Comparison of ENCODE assay signal across 7 cellular contexts in genomic region chr9:120713257-120714087, GRCh38. TPM values are rescaled to one million over a fixed set of nuclear protein-coding genes. Genes with fewer than 3 reads are reported as not detected.
DNase-seq lines count a peak whose midpoint lies in the region; ATAC-seq and TF ChIP-seq lines count a peak whose summit lies in the region.

No MANE protein-coding gene starts in this region.

- H3K4me3 Mint-ChIP-seq in stimulated activated naive B cell treated with anti-CD40 and anti-IgM and Interleukin-4, amounts not matched to agents 10 μg/mL and 1 μg/mL and 100 μg/mL, for 72 hours = peak overlapping the region; percentile 92 to 95

- POLR2A ChIA-PET in PC-9 (lab: Charles Lee; ENCODE audit: unreplicated experiment) = interaction anchor here (0.6 kb wide), 1 partner anchor 330 kb away, joined by 11 read pairs; no protein-coding TSS in a partner anchor

- peaks cover 26 to 30% of the 10 kb centered on the region in 2 donors for H3K4me1 Mint-ChIP-seq in stimulated activated naive B cell treated with anti-CD40 and anti-IgM and Interleukin-4, amounts not matched to agents 10 μg/mL and 1 μg/mL and 100 μg/mL, for 72 hours

- DNase-seq in GM19238 (ENCODE audit: insufficient read length, low spot score) (peak; percentile 16), PC-9 (no peak), body of pancreas (peak; percentile 16 to 40 (median 36)), kidney tubule cell (ENCODE audit: low spot score) (peak; percentile 22), SKM-1 treated with dmso at 0.1 percent for 144 hours (lab: John Stamatoyannopoulos, UW; ENCODE audit: unreplicated experiment) (no peak), COR-L47 (lab: John Stamatoyannopoulos, UW) (no peak)
- DNase-seq in stimulated activated naive B cell treated with anti-CD40 and anti-IgM and Interleukin-4, amounts not matched to agents 10 μg/mL and 1 μg/mL and 100 μg/mL, for 72 hours = no peak

- no peaks in the 10 kb centered on the region for H3K9me3 Mint-ChIP-seq in stimulated activated naive B cell treated with anti-CD40 and anti-IgM and Interleukin-4, amounts not matched to agents 10 μg/mL and 1 μg/mL and 100 μg/mL, for 72 hours

- H3K27ac ChIP-seq in PC-9 = 0 out of 2 replicates have a peak overlapping the region, but pooled peaks have one; percentile 63
- H3K27ac ChIP-seq in body of pancreas = peak overlapping the region; percentile 60 to 83 (median 76)

- H4K20me1 ChIP-seq in PC-9 (ENCODE audit: insufficient read depth) = peaks cover 3% of the 10 kb centered on the region; the same call in 1 of the 2 replicates

- intact Hi-C loops in PC-9 (cut with micrococcal nuclease; ENCODE audit: unreplicated experiment) = loop anchor here (2.0 kb wide), 1 partner anchor 93 kb away; no protein-coding TSS in a partner anchor
- intact Hi-C loops in body of pancreas (cut with DNase I) = no loop called here

- H3K36me3 ChIP-seq in PC-9 (ENCODE audit: low read depth) (0 out of 2 replicates have a peak, but pooled peaks cover 6% of the 10 kb centered on the region), body of pancreas (replicated peaks in 1 of 2; ENCODE audit: insufficient read depth in 1 of 2, low read depth in 2 of 2) (no peaks in the 10 kb centered on the region)

- H3K4me3 ChIP-seq in PC-9 (peak overlapping the region; percentile 75), body of pancreas (peak overlapping the region; percentile 81 to 89)

- H3K79me2 ChIP-seq in PC-9 (ENCODE audit: low read depth) = peaks cover 55% of the 10 kb centered on the region

- CTCF ChIA-PET in PC-9 (lab: Charles Lee) = interaction anchor here (0.6 kb wide), 1 partner anchor 42 kb away, joined by 3 read pairs; no protein-coding TSS in a partner anchor

- H3K27me3 ChIP-seq in PC-9 (ENCODE audit: insufficient read depth, low read depth) (no peaks in the 10 kb centered on the region), body of pancreas (no peaks in the 10 kb centered on the region)

- no peak for TF ChIP-seq CTCF in PC-9 (conservative IDR thresholded peaks at IDR 0.05)
- TF ChIP-seq CTCF in body of pancreas (IDR thresholded peaks at IDR 0.05) = peak in 2 of 7 experiments; percentile 14 to 18

- H3K4me1 ChIP-seq in PC-9 (replicated peaks; ENCODE audit: insufficient read depth) (peaks cover 75% of the 10 kb centered on the region), body of pancreas (peaks cover 42% of the 10 kb centered on the region)

- peak overlapping the region; percentile 91 for H3K4me2 ChIP-seq in PC-9

- ATAC-seq in body of pancreas = no peak
- ATAC-seq in stimulated activated naive B cell treated with anti-CD40 and anti-IgM and Interleukin-4, amounts not matched to agents 10 μg/mL and 1 μg/mL and 100 μg/mL, for 72 hours (replicated peaks) = no peak

- H3F3A ChIP-seq in PC-9 (ENCODE audit: insufficient read depth, low read depth) = peaks cover 28% of the 10 kb centered on the region

- WGBS in body of pancreas, 2 donors = 1 to 4% methylated on average over 11 to 49 of the region's 50 CpGs

- peak overlapping the region; percentile 62; the same call in 1 of the 2 replicates for H2AFZ ChIP-seq in PC-9

- H3K9me3 ChIP-seq in PC-9 (ENCODE audit: insufficient read depth, low read depth) (no peaks in the 10 kb centered on the region), body of pancreas (no peaks in the 10 kb centered on the region)

- H3K27me3 Mint-ChIP-seq in stimulated activated naive B cell treated with anti-CD40 and anti-IgM and Interleukin-4, amounts not matched to agents 10 μg/mL and 1 μg/mL and 100 μg/mL, for 72 hours = no peaks in the 10 kb centered on the region

- no peak for TF ChIP-seq POLR2A in body of pancreas (IDR thresholded peaks at IDR 0.05)

- no peaks in the 10 kb centered on the region for H3K36me3 Mint-ChIP-seq in stimulated activated naive B cell treated with anti-CD40 and anti-IgM and Interleukin-4, amounts not matched to agents 10 μg/mL and 1 μg/mL and 100 μg/mL, for 72 hours

- no TSS peak for BruUV-seq in PC-9 (replicated peaks; lab: Mats Ljungman, UMichigan)

- peak overlapping the region; percentile 93 for H3K27ac Mint-ChIP-seq in stimulated activated naive B cell treated with anti-CD40 and anti-IgM and Interleukin-4, amounts not matched to agents 10 μg/mL and 1 μg/mL and 100 μg/mL, for 72 hours

- H3K9me2 ChIP-seq in PC-9 (ENCODE audit: insufficient read depth) = no peaks in the 10 kb centered on the region

RNA-seq across cellular contexts. Expression of gene MEGF9, which starts 0.8 kb away (rescaled TPM):
- total RNA-seq in PC-9 (2021) (30.3 and 35.7 TPM in 2 replicates), body of pancreas (1 to 10 TPM; 9.6 to 9.9 TPM)

Comparison
In these comparisons a context has a peak if more than half of its experiments do, and no peak if none do; other contexts are left out.
1. DNase-seq: peak in GM19238 (single experiment), body of pancreas (4 of 4) and kidney tubule cell (single experiment); none in PC-9 (0 of 2), stimulated activated naive B cell treated with anti-CD40 and anti-IgM and Interleukin-4, amounts not matched to agents 10 μg/mL and 1 μg/mL and 100 μg/mL, for 72 hours (single experiment), SKM-1 treated with dmso at 0.1 percent for 144 hours (single experiment) and COR-L47 (single experiment).